In the genomic region with DNA sequence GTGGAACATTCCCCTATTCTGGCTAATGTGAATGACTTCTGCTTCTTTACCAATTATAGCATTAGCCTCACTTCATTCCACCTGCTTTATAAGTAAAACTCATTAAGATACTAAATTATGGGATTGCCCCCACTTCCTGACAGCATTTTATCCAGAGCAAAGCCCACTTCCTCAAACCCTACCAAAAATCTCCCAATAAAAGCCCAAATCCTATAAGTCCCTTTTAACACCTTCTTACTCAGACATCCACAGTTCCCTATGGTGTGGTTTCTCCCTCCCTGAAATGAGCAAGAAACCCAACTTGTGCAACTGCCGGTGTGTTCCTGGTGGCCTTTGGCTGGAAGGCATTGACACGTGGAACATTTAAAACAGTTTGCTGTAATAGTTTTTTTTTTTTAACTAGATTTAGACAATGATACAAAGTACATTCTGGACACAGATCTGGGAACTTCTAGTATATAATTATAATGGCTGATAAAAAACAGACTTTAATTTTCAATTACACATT, we compare ENCODE assay signal across 2 cellular contexts.
TF ChIP-seq lines count a peak whose summit lies in the region.

No MANE protein-coding gene starts in this region.

TF ChIP-seq in liver, 16 proteins besides CTCF, POLR2A, EP300 and RAD21:
- TF ChIP-seq, protein P1, sequence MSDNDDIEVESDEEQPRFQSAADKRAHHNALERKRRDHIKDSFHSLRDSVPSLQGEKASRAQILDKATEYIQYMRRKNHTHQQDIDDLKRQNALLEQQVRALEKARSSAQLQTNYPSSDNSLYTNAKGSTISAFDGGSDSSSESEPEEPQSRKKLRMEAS (IDR thresholded peaks at IDR 0.05): peak; percentile 72
- TF ChIP-seq HNF4G (IDR thresholded peaks at IDR 0.05): no peak
- TF ChIP-seq TAF1 (conservative IDR thresholded peaks at IDR 0.05): no peak
- TF ChIP-seq FOXA2 (IDR thresholded peaks at IDR 0.05): no peak
- peak in 1 of 2 donors; percentile 31 for TF ChIP-seq RXRA (IDR thresholded peaks at IDR 0.05)
- no peak for TF ChIP-seq FOXA1 (IDR thresholded peaks at IDR 0.05)
- no peak for TF ChIP-seq GABPA (IDR thresholded peaks at IDR 0.05 in 1 of 2, conservative IDR thresholded peaks at IDR 0.05 in 1 of 2)
- TF ChIP-seq, protein P2, sequence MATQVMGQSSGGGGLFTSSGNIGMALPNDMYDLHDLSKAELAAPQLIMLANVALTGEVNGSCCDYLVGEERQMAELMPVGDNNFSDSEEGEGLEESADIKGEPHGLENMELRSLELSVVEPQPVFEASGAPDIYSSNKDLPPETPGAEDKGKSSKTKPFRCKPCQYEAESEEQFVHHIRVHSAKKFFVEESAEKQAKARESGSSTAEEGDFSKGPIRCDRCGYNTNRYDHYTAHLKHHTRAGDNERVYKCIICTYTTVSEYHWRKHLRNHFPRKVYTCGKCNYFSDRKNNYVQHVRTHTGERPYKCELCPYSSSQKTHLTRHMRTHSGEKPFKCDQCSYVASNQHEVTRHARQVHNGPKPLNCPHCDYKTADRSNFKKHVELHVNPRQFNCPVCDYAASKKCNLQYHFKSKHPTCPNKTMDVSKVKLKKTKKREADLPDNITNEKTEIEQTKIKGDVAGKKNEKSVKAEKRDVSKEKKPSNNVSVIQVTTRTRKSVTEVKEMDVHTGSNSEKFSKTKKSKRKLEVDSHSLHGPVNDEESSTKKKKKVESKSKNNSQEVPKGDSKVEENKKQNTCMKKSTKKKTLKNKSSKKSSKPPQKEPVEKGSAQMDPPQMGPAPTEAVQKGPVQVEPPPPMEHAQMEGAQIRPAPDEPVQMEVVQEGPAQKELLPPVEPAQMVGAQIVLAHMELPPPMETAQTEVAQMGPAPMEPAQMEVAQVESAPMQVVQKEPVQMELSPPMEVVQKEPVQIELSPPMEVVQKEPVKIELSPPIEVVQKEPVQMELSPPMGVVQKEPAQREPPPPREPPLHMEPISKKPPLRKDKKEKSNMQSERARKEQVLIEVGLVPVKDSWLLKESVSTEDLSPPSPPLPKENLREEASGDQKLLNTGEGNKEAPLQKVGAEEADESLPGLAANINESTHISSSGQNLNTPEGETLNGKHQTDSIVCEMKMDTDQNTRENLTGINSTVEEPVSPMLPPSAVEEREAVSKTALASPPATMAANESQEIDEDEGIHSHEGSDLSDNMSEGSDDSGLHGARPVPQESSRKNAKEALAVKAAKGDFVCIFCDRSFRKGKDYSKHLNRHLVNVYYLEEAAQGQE (IDR thresholded peaks at IDR 0.05): no peak
- peak; percentile 57 to 82 for TF ChIP-seq HNF4A (conservative IDR thresholded peaks at IDR 0.05)
- TF ChIP-seq EGR1 (IDR thresholded peaks at IDR 0.05; ENCODE audit: low read depth in 2 of 2): no peak
- TF ChIP-seq NR2F2 (IDR thresholded peaks at IDR 0.05): no peak
- TF ChIP-seq JUND (IDR thresholded peaks at IDR 0.05): peak in 1 of 2 donors; percentile 34
- peak; percentile 29 for TF ChIP-seq SP1 (IDR thresholded peaks at IDR 0.05)
- TF ChIP-seq, protein P3, sequence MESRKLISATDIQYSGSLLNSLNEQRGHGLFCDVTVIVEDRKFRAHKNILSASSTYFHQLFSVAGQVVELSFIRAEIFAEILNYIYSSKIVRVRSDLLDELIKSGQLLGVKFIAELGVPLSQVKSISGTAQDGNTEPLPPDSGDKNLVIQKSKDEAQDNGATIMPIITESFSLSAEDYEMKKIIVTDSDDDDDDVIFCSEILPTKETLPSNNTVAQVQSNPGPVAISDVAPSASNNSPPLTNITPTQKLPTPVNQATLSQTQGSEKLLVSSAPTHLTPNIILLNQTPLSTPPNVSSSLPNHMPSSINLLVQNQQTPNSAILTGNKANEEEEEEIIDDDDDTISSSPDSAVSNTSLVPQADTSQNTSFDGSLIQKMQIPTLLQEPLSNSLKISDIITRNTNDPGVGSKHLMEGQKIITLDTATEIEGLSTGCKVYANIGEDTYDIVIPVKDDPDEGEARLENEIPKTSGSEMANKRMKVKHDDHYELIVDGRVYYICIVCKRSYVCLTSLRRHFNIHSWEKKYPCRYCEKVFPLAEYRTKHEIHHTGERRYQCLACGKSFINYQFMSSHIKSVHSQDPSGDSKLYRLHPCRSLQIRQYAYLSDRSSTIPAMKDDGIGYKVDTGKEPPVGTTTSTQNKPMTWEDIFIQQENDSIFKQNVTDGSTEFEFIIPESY (IDR thresholded peaks at IDR 0.05): no peak
- peak; percentile 47 for TF ChIP-seq YY1 (IDR thresholded peaks at IDR 0.05)
- TF ChIP-seq, protein P4, sequence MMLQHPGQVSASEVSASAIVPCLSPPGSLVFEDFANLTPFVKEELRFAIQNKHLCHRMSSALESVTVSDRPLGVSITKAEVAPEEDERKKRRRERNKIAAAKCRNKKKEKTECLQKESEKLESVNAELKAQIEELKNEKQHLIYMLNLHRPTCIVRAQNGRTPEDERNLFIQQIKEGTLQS (IDR thresholded peaks at IDR 0.05): no peak
TF ChIP-seq in liver: peak in this region for 6.

TF ChIP-seq in HepG2, 621 proteins besides CTCF, POLR2A, EP300 and RAD21:
- TF ChIP-seq, protein P4 (CRISPR knock-in tag; IDR thresholded peaks at IDR 0.05): no peak
- no peak for TF ChIP-seq SRF (IDR thresholded peaks at IDR 0.05; ENCODE audit: low read depth, low read length)
- TF ChIP-seq, protein P5, sequence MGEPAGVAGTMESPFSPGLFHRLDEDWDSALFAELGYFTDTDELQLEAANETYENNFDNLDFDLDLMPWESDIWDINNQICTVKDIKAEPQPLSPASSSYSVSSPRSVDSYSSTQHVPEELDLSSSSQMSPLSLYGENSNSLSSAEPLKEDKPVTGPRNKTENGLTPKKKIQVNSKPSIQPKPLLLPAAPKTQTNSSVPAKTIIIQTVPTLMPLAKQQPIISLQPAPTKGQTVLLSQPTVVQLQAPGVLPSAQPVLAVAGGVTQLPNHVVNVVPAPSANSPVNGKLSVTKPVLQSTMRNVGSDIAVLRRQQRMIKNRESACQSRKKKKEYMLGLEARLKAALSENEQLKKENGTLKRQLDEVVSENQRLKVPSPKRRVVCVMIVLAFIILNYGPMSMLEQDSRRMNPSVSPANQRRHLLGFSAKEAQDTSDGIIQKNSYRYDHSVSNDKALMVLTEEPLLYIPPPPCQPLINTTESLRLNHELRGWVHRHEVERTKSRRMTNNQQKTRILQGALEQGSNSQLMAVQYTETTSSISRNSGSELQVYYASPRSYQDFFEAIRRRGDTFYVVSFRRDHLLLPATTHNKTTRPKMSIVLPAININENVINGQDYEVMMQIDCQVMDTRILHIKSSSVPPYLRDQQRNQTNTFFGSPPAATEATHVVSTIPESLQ (CRISPR knock-in tag; conservative IDR thresholded peaks at IDR 0.05): no peak
- TF ChIP-seq, protein P6, sequence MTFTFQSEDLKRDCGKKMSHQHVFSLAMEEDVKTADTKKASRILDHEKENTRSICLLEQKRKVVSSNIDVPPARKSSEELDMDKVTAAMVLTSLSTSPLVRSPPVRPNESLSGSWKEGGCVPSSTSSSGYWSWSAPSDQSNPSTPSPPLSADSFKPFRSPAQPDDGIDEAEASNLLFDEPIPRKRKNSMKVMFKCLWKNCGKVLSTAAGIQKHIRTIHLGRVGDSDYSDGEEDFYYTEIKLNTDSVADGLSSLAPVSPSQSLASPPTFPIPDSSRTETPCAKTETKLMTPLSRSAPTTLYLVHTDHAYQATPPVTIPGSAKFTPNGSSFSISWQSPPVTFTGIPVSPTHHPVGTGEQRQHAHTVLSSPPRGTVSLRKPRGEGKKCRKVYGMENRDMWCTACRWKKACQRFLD (CRISPR knock-in tag; IDR thresholded peaks at IDR 0.05; ENCODE audit: borderline replicate concordance): no peak
- TF ChIP-seq ZNF460 (CRISPR knock-in tag; IDR thresholded peaks at IDR 0.05; ENCODE audit: borderline replicate concordance): no peak
TF ChIP-seq in HepG2: peak in this region for 0.
